ENCODE assay signal across 13 cellular contexts in genomic region chr19:42881279-42881678, GRCh38. TPM values are rescaled to one million over a fixed set of nuclear protein-coding genes. Genes with fewer than 3 reads are reported as not detected.
DNase-seq lines count a peak whose midpoint lies in the region; FAIRE-seq and TF ChIP-seq lines count a peak whose summit lies in the region.
"Not testable (repeated sequence)": the region's sequence is repeated elsewhere in the genome, so short reads cannot be mapped to it uniquely, and the experiment has no call there.
"Had no signal": no experiment of that assay in that cellular context is flagged by ENCODE, and none has a peak within 500 bp of the region (broad histone marks: within the 10 kb centered on the region; RNA-seq: fewer than 3 reads in every experiment).

No MANE protein-coding gene starts in this region.

- H3K9me3 Mint-ChIP-seq in osteocyte (ENCODE audit: unreplicated experiment): peaks cover 24% of the 10 kb centered on the region

- not testable (repeated sequence) for H3K36me3 Mint-ChIP-seq in osteocyte (ENCODE audit: unreplicated experiment)

- POLR2A ChIA-PET in HEK293T (lab: Yijun Ruan, JAX): not testable (repeated sequence)

- TF ChIP-seq CTCF in BE2C (IDR thresholded peaks at IDR 0.05; ENCODE audit: low read depth, low read length) (peak; percentile 47), osteocyte (IDR thresholded peaks at IDR 0.05) (peak; percentile 8)

- H3K27me3 Mint-ChIP-seq in osteocyte (ENCODE audit: unreplicated experiment): not testable (repeated sequence)

- not testable (repeated sequence) for DNase-seq in BE2C; osteocyte (ENCODE audit: extremely low spot score, unreplicated experiment)
- DNase-seq in HEK293T (ENCODE audit: extremely low spot score): peak; percentile 6
- peak; percentile 32 for DNase-seq in NCI-H748 (lab: John Stamatoyannopoulos, UW; ENCODE audit: unreplicated experiment)
- peak; percentile 61 for DNase-seq in SW480 (ENCODE audit: low spot score)
- peak; percentile 59 for DNase-seq in cerebellar cortex (ENCODE audit: low spot score)
- peak; percentile 39 for DNase-seq in glomerular visceral epithelial cell (ENCODE audit: extremely low spot score)

- FAIRE-seq in G401.6 (lab: Jason Lieb, UNC): peak; percentile 28

- not testable (repeated sequence) for H3K27me3 ChIP-seq in BE2C

- H3K9me3 ChIP-seq in BE2C: not testable (repeated sequence)

- H3K4me1 Mint-ChIP-seq in osteocyte (ENCODE audit: unreplicated experiment): not testable (repeated sequence)

- H3K4me3 Mint-ChIP-seq in osteocyte (ENCODE audit: unreplicated experiment): not testable (repeated sequence)

- not testable (repeated sequence) for H3K27ac Mint-ChIP-seq in osteocyte (ENCODE audit: unreplicated experiment)

- CTCF ChIA-PET in HEK293T (lab: Yijun Ruan, JAX): not testable (repeated sequence)

- H3K4me3 ChIP-seq in BE2C (ENCODE audit: low read depth, low read length): not testable (repeated sequence)

- not testable (repeated sequence) for H3K4me1 ChIP-seq in BE2C

- H3K36me3 ChIP-seq in BE2C: not testable (repeated sequence)

TF ChIP-seq in HEK293T, 16 proteins besides CTCF, POLR2A, EP300 and RAD21:
- TF ChIP-seq L3MBTL2 (conservative IDR thresholded peaks at IDR 0.05): peak; percentile 72

RNA-seq across cellular contexts. Expression of gene PSG1, which starts 1.8 kb away (rescaled TPM):
- not detected for polyA plus RNA-seq in BE2C (2012; ENCODE audit: insufficient read depth, insufficient read length, low read depth)
- not detected in 2 replicates for total RNA-seq in osteocyte
- total RNA-seq: aorta, left lung, ovary had no signal
- polyA plus RNA-seq: aorta had no signal

RNA-seq across cellular contexts. Expression of gene PSG6, which starts 36.4 kb away (rescaled TPM):
- polyA plus RNA-seq in BE2C (2012; ENCODE audit: insufficient read depth, insufficient read length, low read depth): not detected
- total RNA-seq in osteocyte: not detected in 2 replicates
- total RNA-seq: aorta, left lung, LHCN-M2, ovary, SJSA1 had no signal
- polyA plus RNA-seq: aorta, ovary had no signal

RNA-seq across cellular contexts. Expression of gene PSG7, which starts 55.7 kb away (rescaled TPM):
- not detected for polyA plus RNA-seq in BE2C (2012; ENCODE audit: insufficient read depth, insufficient read length, low read depth)
- total RNA-seq in osteocyte: not detected in 2 replicates
- total RNA-seq: aorta, left lung, LHCN-M2, ovary, SJSA1 had no signal
- polyA plus RNA-seq: aorta had no signal
